10 cellular contexts compared by ENCODE assay signal in genomic region chr3:156677120-156677479, GRCh38.
A peak's percentile ranks its signal among the peaks of the same experiment; 100 is the strongest.
DNase-seq lines count a peak whose midpoint lies in the region.
"Had no signal": no experiment of that assay in that cellular context is flagged by ENCODE, and none has a peak within 500 bp of the region (broad histone marks: within the 10 kb centered on the region; RNA-seq: fewer than 3 reads in every experiment).

No MANE protein-coding gene starts in this region.

- no peak overlapping the region for H3K9ac ChIP-seq in endocrine pancreas (ENCODE audit: control insufficient read depth, insufficient read depth, low read length)

- DNase-seq in activated CD8-positive, alpha-beta memory T cell treated with anti-CD3 and anti-CD28 coated beads, Interleukin-2, amount 50 U/mL, for 4 hours: peak; percentile 34
- no peak for DNase-seq in activated CD8-positive, alpha-beta memory T cell treated with anti-CD3 and anti-CD28 coated beads, Interleukin-2, amount 50 U/mL, for 48 hours
- DNase-seq in T-helper 1 cell: peak in 4 of 5 donors; percentile 16 to 70 (median 25)
- peak; percentile 21 for DNase-seq in stimulated activated CD8-positive, alpha-beta memory T cell treated with anti-CD3 and anti-CD28 coated beads, Interleukin-12 subunit alpha, Interleukin-12 subunit beta, amount 100 ng/mL, for 1 hour (ENCODE audit: low read depth)
- DNase-seq in amniotic stem cell (lab: John Stamatoyannopoulos, UW): no peak
- no peak for DNase-seq in germinal center (ENCODE audit: low spot score)
- no peak for DNase-seq in AML-193 (lab: John Stamatoyannopoulos, UW)

- H3K4me1 ChIP-seq in endocrine pancreas (ENCODE audit: control insufficient read depth, insufficient read depth, low read length): peaks cover 46% of the 10 kb centered on the region

- H3K9me3 ChIP-seq in endocrine pancreas (ENCODE audit: control insufficient read depth, low read length): no peaks in the 10 kb centered on the region
- H3K9me3 ChIP-seq: neutrophil, tibial nerve had no signal

- peak overlapping the region; percentile 95 for H3K4me3 ChIP-seq in endocrine pancreas (ENCODE audit: control insufficient read depth, insufficient read depth, low read length)

- peaks cover 5% of the 10 kb centered on the region for H3K36me3 ChIP-seq in endocrine pancreas (ENCODE audit: control insufficient read depth, insufficient read depth, low read length)

- H3K27me3 ChIP-seq in endocrine pancreas (ENCODE audit: control insufficient read depth, insufficient read depth, low read length): no peaks in the 10 kb centered on the region
- H3K27me3 ChIP-seq: neutrophil, tibial nerve had no signal

Comparison
In these comparisons a context has a peak if more than half of its experiments do, and no peak if none do; other contexts are left out.
1. DNase-seq: peak in activated CD8-positive, alpha-beta memory T cell treated with anti-CD3 and anti-CD28 coated beads, Interleukin-2, amount 50 U/mL, for 4 hours (single experiment), T-helper 1 cell (4 of 5) and stimulated activated CD8-positive, alpha-beta memory T cell treated with anti-CD3 and anti-CD28 coated beads, Interleukin-12 subunit alpha, Interleukin-12 subunit beta, amount 100 ng/mL, for 1 hour (single experiment); none in activated CD8-positive, alpha-beta memory T cell treated with anti-CD3 and anti-CD28 coated beads, Interleukin-2, amount 50 U/mL, for 48 hours (single experiment), amniotic stem cell (single experiment), germinal center (single experiment) and AML-193 (0 of 2).